In the genomic region with DNA sequence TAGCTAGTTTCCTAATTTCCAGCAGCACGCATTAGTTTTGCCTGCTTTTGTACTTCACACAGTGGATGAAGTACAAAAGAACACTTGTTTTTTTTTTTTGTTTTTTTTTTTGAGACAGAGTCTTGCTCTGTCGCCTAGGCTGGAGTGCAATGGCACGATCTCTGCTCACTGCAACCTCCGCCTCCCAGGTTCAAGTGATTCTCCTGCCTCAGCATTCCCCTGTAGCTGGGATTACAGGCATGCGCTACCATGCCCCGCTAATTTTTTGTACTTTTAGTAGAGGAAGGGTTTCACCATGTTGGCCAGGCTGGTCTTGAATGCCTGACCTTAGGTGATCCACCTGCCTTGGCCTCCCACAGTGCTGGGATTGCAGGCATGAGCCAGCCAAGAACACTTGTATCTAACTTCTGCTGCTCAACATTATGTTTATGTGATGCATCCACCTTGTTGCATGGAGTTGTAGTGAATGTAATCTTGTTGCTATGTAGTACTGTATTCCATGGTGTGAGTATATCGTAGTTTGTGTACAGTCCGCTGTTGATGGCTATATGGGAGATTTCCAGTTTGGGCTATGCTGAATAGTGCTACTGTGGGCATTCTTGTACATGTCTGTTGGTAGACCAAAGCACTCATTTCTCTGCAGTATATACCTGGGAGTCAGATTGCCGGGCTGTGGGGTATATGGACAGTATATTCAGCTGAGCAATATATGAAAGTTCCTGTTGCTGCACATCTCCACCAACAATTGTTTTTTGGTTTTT, we compare ENCODE assay signal across 23 cellular contexts. TPM values are rescaled to one million over a fixed set of nuclear protein-coding genes. Genes with fewer than 3 reads are reported as not detected.
DNase-seq lines count a peak whose midpoint lies in the region; ATAC-seq, FAIRE-seq and TF ChIP-seq lines count a peak whose summit lies in the region.
"Had no signal": no experiment of that assay in that cellular context is flagged by ENCODE, and none has a peak within 500 bp of the region (broad histone marks: within the 10 kb centered on the region; RNA-seq: fewer than 3 reads in every experiment).

No MANE protein-coding gene starts in this region.

- H3K36me3 Mint-ChIP-seq in activated T-cell treated with anti-CD3 and anti-CD28 coated beads, Interleukin-2, amount 50 U/mL, for 24 hours (ENCODE audit: low read depth): peaks cover 27% of the 10 kb centered on the region
- H3K36me3 Mint-ChIP-seq in activated B cell treated with CpG ODN at 0.5 μM for 24 hours (ENCODE audit: low read depth): peaks cover 10% of the 10 kb centered on the region
- H3K36me3 Mint-ChIP-seq in nephron progenitor cell (ENCODE audit: low read depth): peaks cover 22% of the 10 kb centered on the region

- no peaks in the 10 kb centered on the region for H3K9me3 Mint-ChIP-seq in activated T-cell treated with anti-CD3 and anti-CD28 coated beads, Interleukin-2, amount 50 U/mL, for 24 hours
- no peaks in the 10 kb centered on the region for H3K9me3 Mint-ChIP-seq in activated B cell treated with CpG ODN at 0.5 μM for 24 hours
- H3K9me3 Mint-ChIP-seq in nephron progenitor cell: peaks cover 8% of the 10 kb centered on the region

- no peaks in the 10 kb centered on the region for H3K36me3 ChIP-seq in testis (ENCODE audit: low read depth, missing control alignments)
- H3K36me3 ChIP-seq: left lung, MG63, vagina had no signal

- H3K4me1 ChIP-seq in testis: peaks cover 19% of the 10 kb centered on the region

- TF ChIP-seq CTCF in activated B cell treated with CpG ODN at 0.5 μM for 24 hours (IDR thresholded peaks at IDR 0.05): no peak
- no peak for TF ChIP-seq CTCF in nephron progenitor cell (IDR thresholded peaks at IDR 0.05)
- no peak for TF ChIP-seq CTCF in testis (IDR thresholded peaks at IDR 0.05)

- no peak overlapping the region for H3K4me3 ChIP-seq in testis
- H3K4me3 ChIP-seq: left lung, MG63, mucosa of descending colon, vagina had no signal

- no peaks in the 10 kb centered on the region for H3K9me3 ChIP-seq in testis
- H3K9me3 ChIP-seq: left lung, MG63, mucosa of descending colon, vagina had no signal

- CTCF ChIA-PET in activated B cell treated with CpG ODN at 0.5 μM for 24 hours (lab: Charles Lee): interaction anchor here (0.8 kb wide), 1 partner anchor 16 kb away, joined by 3 read pairs; no protein-coding TSS in a partner anchor

- 82 to 84% methylated on average over 9 of the region's 9 CpGs for WGBS in testis, 2 donors

- no peak overlapping the region for H3K4me3 Mint-ChIP-seq in activated T-cell treated with anti-CD3 and anti-CD28 coated beads, Interleukin-2, amount 50 U/mL, for 24 hours
- H3K4me3 Mint-ChIP-seq in activated B cell treated with CpG ODN at 0.5 μM for 24 hours (peak overlapping the region; percentile 28), nephron progenitor cell (no peak overlapping the region)

- H3K27me3 Mint-ChIP-seq in activated T-cell treated with anti-CD3 and anti-CD28 coated beads, Interleukin-2, amount 50 U/mL, for 24 hours: no peaks in the 10 kb centered on the region
- H3K27me3 Mint-ChIP-seq in activated B cell treated with CpG ODN at 0.5 μM for 24 hours (no peaks in the 10 kb centered on the region), nephron progenitor cell (ENCODE audit: low read depth, poor library complexity) (no peaks in the 10 kb centered on the region)

- DNase-seq in activated T-cell treated with anti-CD3 and anti-CD28 coated beads, Interleukin-2, amount 50 U/mL, for 24 hours: no peak
- DNase-seq in activated T-cell treated with anti-CD3 and anti-CD28 coated beads, Interleukin-2, amount 50 U/mL, for 48 hours: no peak
- DNase-seq in GM12891 (ENCODE audit: insufficient read length, low spot score) (no peak), activated B cell treated with CpG ODN at 0.5 μM for 24 hours (no peak), nephron progenitor cell (no peak), NCI-H69 (lab: John Stamatoyannopoulos, UW) (no peak), testis (no peak)
- DNase-seq in activated CD8-positive, alpha-beta memory T cell treated with anti-CD3 and anti-CD28 coated beads, Interleukin-2, amount 50 U/mL, for 4 hours: no peak
- DNase-seq: activated CD8-positive, alpha-beta memory T cell treated with anti-CD3 and anti-CD28 coated beads for 24 hours; cortex of kidney; left lung; MG63; mucosa of descending colon; NCI-H2171; NCI-H526; nucleus accumbens; retina; T-helper 1 cell had no signal

- H3K27ac ChIP-seq in testis: no peak overlapping the region
- H3K27ac ChIP-seq: HL-60, left lung, vagina had no signal

- intact Hi-C loops in activated B cell treated with CpG ODN at 0.5 μM for 24 hours (cut with micrococcal nuclease): no loop called here
- intact Hi-C loops in testis (cut with DNase I; ENCODE audit: low total_unique reads): no loop called here

- no peaks in the 10 kb centered on the region for H3K27me3 ChIP-seq in testis
- H3K27me3 ChIP-seq: left lung, MG63, vagina had no signal

- TF ChIP-seq POLR2A in GM12891 (IDR thresholded peaks at IDR 0.05; ENCODE audit: low read depth, low read length) (no peak), testis (IDR thresholded peaks at IDR 0.05) (no peak)

- peaks cover 71% of the 10 kb centered on the region for H3K4me1 Mint-ChIP-seq in activated T-cell treated with anti-CD3 and anti-CD28 coated beads, Interleukin-2, amount 50 U/mL, for 24 hours (ENCODE audit: low read depth)
- H3K4me1 Mint-ChIP-seq in activated B cell treated with CpG ODN at 0.5 μM for 24 hours: peaks cover 77% of the 10 kb centered on the region
- peaks cover 34% of the 10 kb centered on the region for H3K4me1 Mint-ChIP-seq in nephron progenitor cell

- FAIRE-seq in GM12891 (lab: Jason Lieb, UNC): peak; percentile 71
- FAIRE-seq: A204.1 had no signal

- peak; percentile 14 for ATAC-seq in activated B cell treated with CpG ODN at 0.5 μM for 24 hours (ENCODE audit: low read depth)
- ATAC-seq: left lung, mucosa of descending colon had no signal

- POLR2A ChIA-PET in activated B cell treated with CpG ODN at 0.5 μM for 24 hours (lab: Charles Lee): interaction anchor here (0.6 to 0.7 kb wide), 3 partner anchors 18 to 41 kb away, joined by 3 to 5 read pairs (median 3); no protein-coding TSS in a partner anchor

- peak overlapping the region; percentile 81 for H3K27ac Mint-ChIP-seq in activated T-cell treated with anti-CD3 and anti-CD28 coated beads, Interleukin-2, amount 50 U/mL, for 24 hours
- peak overlapping the region; percentile 25 for H3K27ac Mint-ChIP-seq in activated B cell treated with CpG ODN at 0.5 μM for 24 hours
- H3K27ac Mint-ChIP-seq in nephron progenitor cell: peak overlapping the region; percentile 84

TF ChIP-seq in GM12891, 5 proteins besides CTCF, POLR2A, EP300 and RAD21:
- no peak for TF ChIP-seq TAF1 (IDR thresholded peaks at IDR 0.05; ENCODE audit: low read depth, low read length)
- TF ChIP-seq POU2F2 (IDR thresholded peaks at IDR 0.05; ENCODE audit: low read depth, low read length): no peak
- TF ChIP-seq POLR2AphosphoS5 (IDR thresholded peaks at IDR 0.05; ENCODE audit: low read depth, low read length): no peak
- TF ChIP-seq PAX5 (IDR thresholded peaks at IDR 0.05; ENCODE audit: insufficient read depth, low read length, severe bottlenecking): no peak
- no peak for TF ChIP-seq SPI1 (IDR thresholded peaks at IDR 0.05; ENCODE audit: low read depth, low read length)

RNA-seq across cellular contexts. Expression of a gene that starts 17.3 kb away (rescaled TPM):
- 52.7 TPM for polyA plus RNA-seq in GM12891 (2012; ENCODE audit: low read depth, missing spikeins)
- total RNA-seq in activated B cell treated with CpG ODN at 0.5 μM for 24 hours (118 and 121 TPM in 2 replicates), testis (100 to 1,000 TPM; 130 to 131 TPM)
- 111 TPM for polyA plus RNA-seq in testis (ENCODE audit: insufficient read depth, low read depth, low replicate concordance)

RNA-seq across cellular contexts. Expression of a gene that starts 35.2 kb away (rescaled TPM):
- 149 TPM for polyA plus RNA-seq in GM12891 (2012; ENCODE audit: low read depth, missing spikeins)
- 198 and 219 TPM in 2 replicates for total RNA-seq in activated B cell treated with CpG ODN at 0.5 μM for 24 hours
- total RNA-seq in testis: 100 to 1,000 TPM; 307 to 315 TPM
- polyA plus RNA-seq in testis (ENCODE audit: insufficient read depth, low read depth, low replicate concordance): 341 TPM

RNA-seq across cellular contexts. Expression of a gene that starts 38.4 kb away (rescaled TPM):
- polyA plus RNA-seq in GM12891 (2012; ENCODE audit: low read depth, missing spikeins): 0.10 TPM
- total RNA-seq in activated B cell treated with CpG ODN at 0.5 μM for 24 hours: not detected in 2 replicates
- 1 to 10 TPM; 2.0 to 4.0 TPM for total RNA-seq in testis
- polyA plus RNA-seq in testis (ENCODE audit: insufficient read depth, low read depth, low replicate concordance): 0.84 TPM
- total RNA-seq: G401, left lung, mucosa of descending colon, vagina had no signal
- polyA plus RNA-seq: BJ had no signal

Comparison
In these comparisons a context has a peak if more than half of its experiments do, and no peak if none do; other contexts are left out.
1. H3K27ac Mint-ChIP-seq: peak in every context shown above with its lines; median percentile 84 in nephron progenitor cell; 81 in activated T-cell treated with anti-CD3 and anti-CD28 coated beads, Interleukin-2, amount 50 U/mL, for 24 hours; 25 in activated B cell treated with CpG ODN at 0.5 μM for 24 hours.